In the genomic region with DNA sequence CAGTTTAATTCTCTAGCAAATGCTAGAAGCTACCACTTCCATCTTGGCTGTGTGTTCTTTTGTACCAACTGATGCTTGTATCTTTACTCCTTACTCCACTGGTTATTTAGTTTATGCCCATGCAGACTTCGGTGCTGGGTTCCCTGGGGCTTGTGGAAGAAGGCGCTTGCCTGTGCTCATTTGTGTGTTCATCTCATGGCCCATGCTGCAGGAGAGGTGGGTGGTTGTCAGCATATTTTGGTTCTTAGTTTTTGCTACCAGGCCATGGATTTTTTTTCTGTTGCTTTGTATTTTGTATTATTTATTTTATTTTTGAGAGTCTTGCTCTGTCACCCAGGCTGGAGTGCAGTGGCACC, we compare ENCODE assay signal across 13 cellular contexts.
"Had no signal": no experiment of that assay in that cellular context is flagged by ENCODE, and none has a peak within 500 bp of the region (broad histone marks: within the 10 kb centered on the region; RNA-seq: fewer than 3 reads in every experiment).

No MANE protein-coding gene starts in this region.

- ATAC-seq: gastrocnemius medialis; stimulated activated naive CD8-positive, alpha-beta T cell treated with anti-CD3 and anti-CD28 coated beads, Interleukin-15, Interleukin-2, amounts not matched to agents 100 U/mL and 50 U/mL, for 24 hours had no signal

- H3K36me3 Mint-ChIP-seq: memory B cell had no signal

- H3K4me1 Mint-ChIP-seq: memory B cell had no signal

- H3K4me3 Mint-ChIP-seq: activated B cell treated with CpG ODN at 0.5 μM for 24 hours, memory B cell had no signal

- H3K27ac Mint-ChIP-seq: activated B cell treated with CpG ODN at 0.5 μM for 24 hours; activated T-cell treated with anti-CD3 and anti-CD28 coated beads, Interleukin-2, amount 50 U/mL, for 72 hours; memory B cell; progenitor cell of endocrine pancreas had no signal

- H3K9me3 Mint-ChIP-seq: activated B cell treated with CpG ODN at 0.5 μM for 24 hours; activated T-cell treated with anti-CD3 and anti-CD28 coated beads, Interleukin-2, amount 50 U/mL, for 72 hours; memory B cell had no signal

- H3K27me3 ChIP-seq: cardiac muscle cell, gastrocnemius medialis had no signal

- H3K27ac ChIP-seq: gastrocnemius medialis had no signal

- DNase-seq: activated B cell treated with CpG ODN at 0.5 μM for 24 hours; activated CD4-positive, alpha-beta T cell treated with anti-CD3 and anti-CD28 coated beads for 48 hours; activated gamma-delta T cell; activated T-cell treated with anti-CD3 and anti-CD28 coated beads, Interleukin-2, amount 50 U/mL, for 72 hours; gastrocnemius medialis; occipital lobe; stimulated activated naive CD8-positive, alpha-beta T cell treated with anti-CD3 and anti-CD28 coated beads, Interleukin-15, Interleukin-2, amounts not matched to agents 100 U/mL and 50 U/mL, for 24 hours; SW 1271; trophoblast cell had no signal

- H3K27me3 Mint-ChIP-seq: activated naive CD8-positive, alpha-beta T cell; progenitor cell of endocrine pancreas had no signal

- H3K36me3 ChIP-seq: cardiac muscle cell, gastrocnemius medialis had no signal

- H3K4me3 ChIP-seq: cardiac muscle cell, gastrocnemius medialis had no signal

- H3K9me3 ChIP-seq: gastrocnemius medialis had no signal

- H3K4me1 ChIP-seq: gastrocnemius medialis had no signal
